In genomic region chr14:74531011-74531410, GRCh38 we compare ENCODE assay signal across 1 cellular context.
TF ChIP-seq lines count a peak whose summit lies in the region.

No MANE protein-coding gene starts in this region.

TF ChIP-seq in GM23338, 12 proteins besides CTCF, POLR2A, EP300 and RAD21 (continued from another document):
- TF ChIP-seq REST (IDR thresholded peaks at IDR 0.05; ENCODE audit: unreplicated experiment) (no peak), ZNF462 (CRISPR knock-in tag; IDR thresholded peaks at IDR 0.05) (no peak), ETS1 (IDR thresholded peaks at IDR 0.05) (no peak), ZNF114 (CRISPR knock-in tag; IDR thresholded peaks at IDR 0.05) (no peak)
